23 cellular contexts compared by ENCODE assay signal in the genomic region with DNA sequence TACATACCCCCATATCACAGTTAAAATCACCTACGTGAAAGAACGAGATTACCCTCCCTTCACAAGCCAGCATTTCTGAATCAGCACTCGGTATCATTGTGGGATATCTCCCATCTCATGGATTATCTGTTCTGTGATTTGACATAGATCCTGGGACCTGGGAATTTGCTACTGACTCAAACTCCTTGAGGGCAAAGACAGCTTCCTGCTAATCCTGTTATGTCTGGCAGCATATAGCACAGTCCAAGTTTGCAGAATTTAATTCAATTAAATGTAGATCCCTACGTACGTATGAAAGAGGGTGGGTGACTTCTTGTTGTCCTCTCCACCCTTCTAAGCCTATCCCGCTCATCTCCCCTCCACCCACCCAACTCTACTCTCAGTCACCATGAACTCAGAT.
DNase-seq lines count a peak whose midpoint lies in the region; ATAC-seq, FAIRE-seq and TF ChIP-seq lines count a peak whose summit lies in the region.
"Had no signal": no experiment of that assay in that cellular context is flagged by ENCODE, and none has a peak within 500 bp of the region (broad histone marks: within the 10 kb centered on the region; RNA-seq: fewer than 3 reads in every experiment).

No MANE protein-coding gene starts in this region.

- no peaks in the 10 kb centered on the region for H3K27me3 ChIP-seq in PC-3 (ENCODE audit: low read length)
- H3K27me3 ChIP-seq in keratinocyte (ENCODE audit: control insufficient read depth, extremely low read depth, insufficient read depth, low read length): no peaks in the 10 kb centered on the region
- no peaks in the 10 kb centered on the region for H3K27me3 ChIP-seq in psoas muscle (ENCODE audit: insufficient read depth in 3 of 3, low read length in 2 of 3)
- H3K27me3 ChIP-seq: BE2C had no signal

- no peak overlapping the region for H2AFZ ChIP-seq in PC-3 (ENCODE audit: low read length)
- H2AFZ ChIP-seq in keratinocyte (ENCODE audit: control insufficient read depth, low read length): no peak overlapping the region
- H2AFZ ChIP-seq: GM23248 had no signal

- H3K9me3 ChIP-seq in PC-3 (ENCODE audit: low read length) (no peaks in the 10 kb centered on the region), keratinocyte (ENCODE audit: control insufficient read depth, low read depth, low read length) (no peaks in the 10 kb centered on the region), psoas muscle (no peaks in the 10 kb centered on the region)
- H3K9me3 ChIP-seq: BE2C had no signal

- 87 to 96% (median 92%) methylated on average over 6 of the region's 6 CpGs for WGBS in psoas muscle, 3 donors

- dilution Hi-C loops in keratinocyte (cut with MboI; ENCODE audit: extremely low pct_ligation_motif_present, low sequenced_read_pairs): no loop called here

- no peaks in the 10 kb centered on the region for H3F3A ChIP-seq in PC-3 (ENCODE audit: low read length, unreplicated experiment)

- H4K20me1 ChIP-seq in PC-3 (ENCODE audit: low read length): no peaks in the 10 kb centered on the region
- no peaks in the 10 kb centered on the region for H4K20me1 ChIP-seq in keratinocyte (ENCODE audit: control insufficient read depth, extremely low read depth, insufficient read depth, low read length)

- TF ChIP-seq CTCF in PC-3 (conservative IDR thresholded peaks at IDR 0.05; ENCODE audit: low read depth, low read length) (no peak), keratinocyte (optimal IDR thresholded peaks at IDR 0.05 in 1 of 3, IDR thresholded peaks at IDR 0.05 in 1 of 3, conservative IDR thresholded peaks at IDR 0.05 in 1 of 3; ENCODE audit: extremely low read depth in 1 of 3, insufficient read depth in 2 of 3, low read length in 3 of 3) (no peak), psoas muscle (IDR thresholded peaks at IDR 0.05) (no peak)

- H3K36me3 ChIP-seq in PC-3 (ENCODE audit: low read depth, low read length): no peaks in the 10 kb centered on the region
- no peaks in the 10 kb centered on the region for H3K36me3 ChIP-seq in keratinocyte (ENCODE audit: control insufficient read depth in 2 of 2, extremely low read depth in 1 of 2, insufficient read depth in 2 of 2, low read length in 2 of 2)
- H3K36me3 ChIP-seq in psoas muscle (ENCODE audit: insufficient read depth in 1 of 2, low read depth in 1 of 2): no peaks in the 10 kb centered on the region
- H3K36me3 ChIP-seq: BE2C had no signal

- no TSS peak for BruUV-seq in PC-3 (replicated peaks; lab: Mats Ljungman, UMichigan)

- intact Hi-C loops in PC-3 (cut with micrococcal nuclease): no loop called here
- intact Hi-C loops in psoas muscle (cut with DNase I): no loop called here

- no peak for ATAC-seq in PC-3
- no peak for ATAC-seq in psoas muscle
- ATAC-seq in HG03280 (IDR thresholded peaks at IDR 0.05; ENCODE audit: unreplicated experiment): no peak
- no peak for ATAC-seq in HG02885 (IDR thresholded peaks at IDR 0.05; ENCODE audit: poor library complexity, unreplicated experiment)
- ATAC-seq: CD8-positive, alpha-beta T cell; HCT116; HepG2 had no signal

- CTCF ChIA-PET in PC-3 (lab: Charles Lee): no interaction called here

- peak; percentile 91 for FAIRE-seq in keratinocyte (lab: Jason Lieb, UNC)
- FAIRE-seq: A204.1, D721Med, G401.6, GM12891, H54, HepG2, HTR-8/SVneo had no signal

- H3K9ac ChIP-seq in PC-3 (ENCODE audit: low read length) (no peak overlapping the region), keratinocyte (ENCODE audit: control insufficient read depth, extremely low read depth, insufficient read depth, low read length) (no peak overlapping the region)
- H3K9ac ChIP-seq: GM23248 had no signal

- no peaks in the 10 kb centered on the region for H3K9me1 ChIP-seq in keratinocyte (ENCODE audit: control insufficient read depth, extremely low read depth, insufficient read depth, low read length)

- H3K27ac ChIP-seq in PC-3 (ENCODE audit: low read length) (no peak overlapping the region), epithelial cell of prostate (peak overlapping the region; percentile 30), keratinocyte (ENCODE audit: control insufficient read depth, insufficient read depth, low read length) (peak overlapping the region; percentile 51), psoas muscle (no peak overlapping the region)
- H3K27ac ChIP-seq: C4-2B, GM23248 had no signal

- no peak overlapping the region for H3K4me2 ChIP-seq in PC-3 (ENCODE audit: low read length)
- H3K4me2 ChIP-seq in keratinocyte (ENCODE audit: control insufficient read depth, extremely low read depth, insufficient read depth, low read depth, low read length): peak overlapping the region; percentile 11

- POLR2A ChIA-PET in PC-3 (lab: Charles Lee; ENCODE audit: unreplicated experiment): no interaction called here

- H3K4me1 ChIP-seq in PC-3 (ENCODE audit: insufficient read depth, low read length) (no peaks in the 10 kb centered on the region), keratinocyte (ENCODE audit: control insufficient read depth, extremely low read depth, insufficient read depth, low read length) (peaks cover 22% of the 10 kb centered on the region), psoas muscle (no peaks in the 10 kb centered on the region)
- H3K4me1 ChIP-seq: BE2C had no signal

- H3K4me3 ChIP-seq in PC-3 (ENCODE audit: low read length): no peak overlapping the region
- H3K4me3 ChIP-seq in keratinocyte (ENCODE audit: control insufficient read depth in 2 of 3, extremely low read depth in 1 of 3, insufficient read depth in 2 of 3, low read depth in 1 of 3, low read length in 3 of 3): no peak overlapping the region
- H3K4me3 ChIP-seq in psoas muscle: no peak overlapping the region
- H3K4me3 ChIP-seq: GM23248 had no signal

- DNase-seq in PC-3 (peak; percentile 8), epithelial cell of prostate (ENCODE audit: low read depth, low spot score) (no peak), keratinocyte (ENCODE audit: low read depth, low spot score) (no peak), psoas muscle (no peak)
- DNase-seq in activated CD8-positive, alpha-beta memory T cell treated with anti-CD3 and anti-CD28 coated beads, Interleukin-2, amount 50 U/mL, for 48 hours: no peak
- DNase-seq: BE2C; CD8-positive, alpha-beta T cell; COR-L47; DMS153; DMS79 treated with DMSO at 0.1 percent for 48 hours; EL; GM23248 had no signal

- H3K9me2 ChIP-seq in PC-3 (replicated peaks; ENCODE audit: low read length): no peaks in the 10 kb centered on the region

- H3K79me2 ChIP-seq in PC-3 (ENCODE audit: low read length) (no peaks in the 10 kb centered on the region), keratinocyte (ENCODE audit: control insufficient read depth, insufficient read depth, low read length) (no peaks in the 10 kb centered on the region)

Comparison
In these comparisons a context has a peak if more than half of its experiments do, and no peak if none do; other contexts are left out.
1. H3K27ac ChIP-seq: peak in epithelial cell of prostate (single experiment) and keratinocyte (single experiment); none in PC-3 (single experiment) and psoas muscle (single experiment).